8 cellular contexts compared by ENCODE assay signal in genomic region chr1:154869351-154870116, GRCh38. TPM values are rescaled to one million over a fixed set of nuclear protein-coding genes. Genes with fewer than 3 reads are reported as not detected.
DNase-seq lines count a peak whose midpoint lies in the region; ATAC-seq and TF ChIP-seq lines count a peak whose summit lies in the region.

No MANE protein-coding gene starts in this region.

- DNase-seq in COR-L47 (lab: John Stamatoyannopoulos, UW) (peak; percentile 27), NCI-H1105 treated with DMSO at 0.1 percent for 48 hours (lab: John Stamatoyannopoulos, UW) (peak; percentile 55), endodermal cell (peak; percentile 57), SW 1271 (lab: John Stamatoyannopoulos, UW) (no peak), middle frontal gyrus (ENCODE audit: extremely low spot score, low spot score) (no peak), HT-29 (ENCODE audit: low spot score) (no peak)
- DNase-seq in activated naive CD4-positive, alpha-beta T cell treated with anti-CD3 and anti-CD28 coated beads, Interleukin-2, amount 50 U/mL, for 72 hours (ENCODE audit: low spot score in 2 of 2): no peak

- H3K27me3 ChIP-seq in endodermal cell (ENCODE audit: control insufficient read depth, insufficient read depth, low read length, poor library complexity, severe bottlenecking) (peaks cover 19% of the 10 kb centered on the region), neuron (ENCODE audit: insufficient read depth, low read length) (peaks cover 10% of the 10 kb centered on the region)

- H3K36me3 ChIP-seq in endodermal cell (ENCODE audit: control insufficient read depth, insufficient read depth, low read length) (no peaks in the 10 kb centered on the region), neuron (ENCODE audit: insufficient read depth, low read length) (no peaks in the 10 kb centered on the region)

- no peaks in the 10 kb centered on the region for H3K9me3 ChIP-seq in endodermal cell (ENCODE audit: control insufficient read depth, low read length)
- H3K9me3 ChIP-seq in neuron (ENCODE audit: low read length): no peaks in the 10 kb centered on the region

- peaks cover 43% of the 10 kb centered on the region for H3K4me1 Mint-ChIP-seq in endodermal cell

- no peak for TF ChIP-seq CTCF in endodermal cell (conservative IDR thresholded peaks at IDR 0.05)

- peak overlapping the region; percentile 80 for H3K27ac ChIP-seq in endodermal cell (ENCODE audit: low read depth, low read length)

- no peak overlapping the region for H3K27ac Mint-ChIP-seq in endodermal cell
- no peak overlapping the region for H3K27ac Mint-ChIP-seq in activated naive CD4-positive, alpha-beta T cell treated with anti-CD3 and anti-CD28 coated beads, Interleukin-2, amount 50 U/mL, for 72 hours

- H3K9ac ChIP-seq in endodermal cell (ENCODE audit: extremely low read depth, low read length, poor library complexity, severe bottlenecking): no peak overlapping the region

- no peak for ATAC-seq in activated naive CD4-positive, alpha-beta T cell treated with anti-CD3 and anti-CD28 coated beads, Interleukin-2, amount 50 U/mL, for 72 hours

- 66 to 74% methylated on average over 14 to 26 of the region's 26 CpGs for WGBS in endodermal cell (ENCODE audit: insufficient coverage in 1 of 2, insufficient read length in 1 of 2), 2 experiments

- H3K4me3 ChIP-seq in endodermal cell (ENCODE audit: low read length) (peak overlapping the region; percentile 64), neuron (ENCODE audit: low read length) (peak overlapping the region; percentile 39)

- H3K9me3 Mint-ChIP-seq in endodermal cell: no peaks in the 10 kb centered on the region
- no peaks in the 10 kb centered on the region for H3K9me3 Mint-ChIP-seq in activated naive CD4-positive, alpha-beta T cell treated with anti-CD3 and anti-CD28 coated beads, Interleukin-2, amount 50 U/mL, for 72 hours

- peak overlapping the region; percentile 53 for H2AFZ ChIP-seq in neuron (ENCODE audit: low read depth, low read length)

- peaks cover 20% of the 10 kb centered on the region for H3K4me1 ChIP-seq in endodermal cell (ENCODE audit: control insufficient read depth, insufficient read depth, low read length)
- H3K4me1 ChIP-seq in neuron (ENCODE audit: insufficient read depth, low read length): peaks cover 37% of the 10 kb centered on the region

- H3K4me3 Mint-ChIP-seq in endodermal cell: peak overlapping the region; percentile 39

- H3K27me3 Mint-ChIP-seq in endodermal cell (ENCODE audit: insufficient read depth): peaks cover 27% of the 10 kb centered on the region

- H3K36me3 Mint-ChIP-seq in endodermal cell (ENCODE audit: low read depth): no peaks in the 10 kb centered on the region
- H3K36me3 Mint-ChIP-seq in activated naive CD4-positive, alpha-beta T cell treated with anti-CD3 and anti-CD28 coated beads, Interleukin-2, amount 50 U/mL, for 72 hours: no peaks in the 10 kb centered on the region

RNA-seq across cellular contexts. Expression of gene KCNN3, which starts 0.5 kb away (rescaled TPM):
- under 1 TPM; 0.57 to 0.75 TPM for total RNA-seq in endodermal cell
- 4.5 TPM for polyA plus RNA-seq in endodermal cell (2013, experiment 1 of 2)
- 5.8 TPM for polyA plus RNA-seq in endodermal cell (2013, experiment 2 of 2)
- under 1 TPM; 0.04 to 0.32 TPM for total RNA-seq in activated naive CD4-positive, alpha-beta T cell treated with anti-CD3 and anti-CD28 coated beads, Interleukin-2, amount 50 U/mL, for 72 hours
- total RNA-seq in HT-29 (2014; rRNA removed; shearing (Covaris generic)): not detected in 2 replicates

Comparison
In these comparisons a context has a peak if more than half of its experiments do, and no peak if none do; other contexts are left out.
1. DNase-seq: peak in COR-L47 (single experiment), NCI-H1105 treated with DMSO at 0.1 percent for 48 hours (single experiment) and endodermal cell (single experiment); none in SW 1271 (0 of 2), middle frontal gyrus (single experiment), activated naive CD4-positive, alpha-beta T cell treated with anti-CD3 and anti-CD28 coated beads, Interleukin-2, amount 50 U/mL, for 72 hours (0 of 2) and HT-29 (single experiment).